In the genomic region with DNA sequence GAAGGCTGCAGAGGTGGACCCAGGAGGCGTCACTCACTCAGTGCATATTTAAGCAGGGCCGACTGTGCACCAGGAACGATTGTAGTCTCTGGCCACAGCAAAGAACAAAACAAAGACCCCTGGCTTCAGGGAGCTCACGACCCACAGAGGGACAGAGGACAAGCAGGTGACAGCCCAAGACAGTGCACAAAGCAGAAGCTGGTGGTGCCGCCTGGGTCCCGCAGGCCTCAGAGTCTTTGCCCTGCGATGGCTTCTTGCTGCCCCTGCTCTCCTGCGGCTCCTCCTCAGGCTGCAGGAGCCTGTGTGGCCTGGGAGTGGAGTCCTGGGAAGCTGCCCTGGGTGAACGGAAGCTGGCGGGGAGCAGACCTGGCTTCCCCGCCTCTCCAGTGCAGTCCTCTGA, we compare ENCODE assay signal across 21 cellular contexts.
"Had no signal": no experiment of that assay in that cellular context is flagged by ENCODE, and none has a peak within 500 bp of the region (broad histone marks: within the 10 kb centered on the region; RNA-seq: fewer than 3 reads in every experiment).

No MANE protein-coding gene starts in this region.

- H3K4me3 ChIP-seq: dorsolateral prefrontal cortex, esophagus muscularis mucosa, esophagus squamous epithelium, gastrocnemius medialis, gastroesophageal sphincter, heart left ventricle, heart right ventricle, hepatocyte had no signal

- H3K9me3 ChIP-seq: esophagus muscularis mucosa, esophagus squamous epithelium, gastrocnemius medialis, gastroesophageal sphincter, heart left ventricle had no signal

- H3K4me2 ChIP-seq: hepatocyte had no signal

- H3K27me3 ChIP-seq: foreskin keratinocyte, gastrocnemius medialis, hepatocyte had no signal

- H3K27ac ChIP-seq: dorsolateral prefrontal cortex, epithelial cell of prostate, esophagus muscularis mucosa, esophagus squamous epithelium, foreskin keratinocyte, gastrocnemius medialis, gastroesophageal sphincter, heart left ventricle, heart right ventricle, hepatocyte had no signal

- H3K4me1 ChIP-seq: esophagus muscularis mucosa, esophagus squamous epithelium, foreskin keratinocyte, gastrocnemius medialis, gastroesophageal sphincter, heart left ventricle, heart right ventricle had no signal

- H2AFZ ChIP-seq: hepatocyte had no signal

- H3K36me3 ChIP-seq: esophagus muscularis mucosa, esophagus squamous epithelium, gastrocnemius medialis, gastroesophageal sphincter, heart left ventricle, heart right ventricle had no signal

- DNase-seq: cortex of kidney; dermis blood vessel endothelial cell; dorsolateral prefrontal cortex; effector CD4-positive, alpha-beta T cell; effector CD8-positive, alpha-beta T cell; effector memory CD4-positive, alpha-beta T cell; effector memory CD8-positive, alpha-beta T cell; endodermal cell; erythroblast; esophagus squamous epithelium; foreskin fibroblast; foreskin keratinocyte; foreskin melanocyte; gastrocnemius medialis; glutamatergic neuron; heart left ventricle; heart right ventricle had no signal
